17 cellular contexts compared by ENCODE assay signal in the genomic region with DNA sequence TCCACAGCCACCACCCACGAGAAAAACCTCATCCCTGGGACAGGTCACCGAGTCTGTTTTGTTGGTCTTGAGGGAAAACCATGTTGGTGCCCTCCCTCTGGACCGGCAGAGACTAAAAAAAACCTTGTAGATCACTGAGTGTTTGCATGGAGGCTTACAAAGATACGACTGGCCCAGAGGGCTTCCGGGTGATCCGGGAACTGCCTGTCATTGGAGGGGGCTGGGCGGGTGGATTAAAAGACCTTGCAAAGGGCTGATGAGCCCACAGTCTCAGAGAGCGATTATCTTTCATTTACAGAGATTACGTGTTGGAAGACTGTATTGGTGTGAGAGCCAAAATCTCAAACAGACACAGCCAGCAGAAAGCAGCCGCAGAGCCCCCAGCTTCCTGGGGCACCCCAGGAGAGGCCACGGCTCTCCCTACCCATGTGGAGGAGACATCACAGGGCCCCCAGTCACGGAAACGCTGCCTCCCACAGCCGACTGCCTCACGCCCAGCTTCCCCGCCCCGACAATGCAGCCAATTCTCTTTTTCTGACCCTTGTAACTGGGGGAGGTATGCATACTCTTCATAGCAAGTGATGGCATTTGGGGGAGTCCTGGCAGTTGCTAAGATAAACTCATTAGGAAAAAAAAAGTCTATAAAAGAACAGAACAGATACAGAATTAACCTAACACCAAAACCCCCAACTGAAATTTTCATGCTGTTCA.
DNase-seq lines count a peak whose midpoint lies in the region; ATAC-seq and TF ChIP-seq lines count a peak whose summit lies in the region.
"Had no signal": no experiment of that assay in that cellular context is flagged by ENCODE, and none has a peak within 500 bp of the region (broad histone marks: within the 10 kb centered on the region; RNA-seq: fewer than 3 reads in every experiment).

No MANE protein-coding gene starts in this region.

- H3K27me3 ChIP-seq in Caco-2 (replicated peaks; ENCODE audit: control insufficient read depth, insufficient read depth, low read length) (no peaks in the 10 kb centered on the region), NT2/D1 (ENCODE audit: insufficient read depth, insufficient read length) (no peaks in the 10 kb centered on the region)
- H3K27me3 ChIP-seq: transverse colon had no signal

- H3K36me3 ChIP-seq in Caco-2 (ENCODE audit: control insufficient read depth, insufficient read depth, low read length): peaks cover 5% of the 10 kb centered on the region
- no peaks in the 10 kb centered on the region for H3K36me3 ChIP-seq in NT2/D1 (ENCODE audit: insufficient read depth, insufficient read length, low read length)
- H3K36me3 ChIP-seq: brain microvascular endothelial cell, transverse colon had no signal

- intact Hi-C loops in Caco-2 (cut with micrococcal nuclease; ENCODE audit: unreplicated experiment): no loop called here

- H3K4me3 ChIP-seq in Caco-2 (ENCODE audit: low read depth, low read length): no peak overlapping the region
- H3K4me3 ChIP-seq in NT2/D1 (ENCODE audit: insufficient read length, low read depth): no peak overlapping the region
- H3K4me3 ChIP-seq: transverse colon had no signal

- no peaks in the 10 kb centered on the region for H3K9me3 Mint-ChIP-seq in Caco-2 (ENCODE audit: unreplicated experiment)
- no peaks in the 10 kb centered on the region for H3K9me3 Mint-ChIP-seq in mesothelial cell of epicardium
- H3K9me3 Mint-ChIP-seq: activated CD4-positive, alpha-beta T cell treated with anti-CD3 and anti-CD28 coated beads, Interleukin-2, amount 10 ng/mL, durations not matched to agents 7 days and 5 days; activated naive CD4-positive, alpha-beta T cell treated with anti-CD3 and anti-CD28 coated beads, Interleukin-2, amount 50 U/mL, for 24 hours had no signal

- H3K4me1 ChIP-seq in Caco-2: no peaks in the 10 kb centered on the region
- peaks cover 3% of the 10 kb centered on the region for H3K4me1 ChIP-seq in NT2/D1 (ENCODE audit: insufficient read depth, insufficient read length)

- H3K36me3 Mint-ChIP-seq in Caco-2 (ENCODE audit: insufficient read depth, unreplicated experiment): peaks cover 69% of the 10 kb centered on the region
- no peaks in the 10 kb centered on the region for H3K36me3 Mint-ChIP-seq in mesothelial cell of epicardium
- H3K36me3 Mint-ChIP-seq: activated naive CD4-positive, alpha-beta T cell treated with anti-CD3 and anti-CD28 coated beads, Interleukin-2, amount 50 U/mL, for 24 hours had no signal

- peaks cover 12% of the 10 kb centered on the region for H3K4me1 Mint-ChIP-seq in Caco-2 (ENCODE audit: low read depth, unreplicated experiment)
- H3K4me1 Mint-ChIP-seq in mesothelial cell of epicardium: peaks cover 32% of the 10 kb centered on the region
- H3K4me1 Mint-ChIP-seq: activated CD4-positive, alpha-beta T cell treated with anti-CD3 and anti-CD28 coated beads, Interleukin-2, amount 10 ng/mL, durations not matched to agents 7 days and 5 days; activated naive CD4-positive, alpha-beta T cell treated with anti-CD3 and anti-CD28 coated beads, Interleukin-2, amount 50 U/mL, for 24 hours had no signal

- no peak overlapping the region for H3K9ac ChIP-seq in NT2/D1 (ENCODE audit: insufficient read length, low read depth)

- CTCF ChIA-PET in Caco-2 (lab: Charles Lee): interaction anchor here (1.6 kb wide), 1 partner anchor 10 kb away, joined by 5 read pairs; no protein-coding TSS in a partner anchor

- TF ChIP-seq CTCF in Caco-2 (IDR thresholded peaks at IDR 0.05; ENCODE audit: insufficient read depth in 1 of 2, low read depth in 1 of 2, low read length in 1 of 2, severe bottlenecking in 1 of 2, unreplicated experiment in 1 of 2) (no peak), GM13977 (IDR thresholded peaks at IDR 0.05; ENCODE audit: extremely low read depth, insufficient read depth, missing control alignments) (no peak), mesothelial cell of epicardium (IDR thresholded peaks at IDR 0.05; ENCODE audit: unreplicated experiment) (no peak)

- no peak overlapping the region for H3K4me3 Mint-ChIP-seq in Caco-2 (ENCODE audit: unreplicated experiment)
- H3K4me3 Mint-ChIP-seq in mesothelial cell of epicardium: peak overlapping the region; percentile 8
- H3K4me3 Mint-ChIP-seq: activated CD4-positive, alpha-beta T cell treated with anti-CD3 and anti-CD28 coated beads, Interleukin-2, amount 10 ng/mL, durations not matched to agents 7 days and 5 days; activated naive CD4-positive, alpha-beta T cell treated with anti-CD3 and anti-CD28 coated beads, Interleukin-2, amount 50 U/mL, for 24 hours; HFFc6 had no signal

- no TSS peak for BruUV-seq in Caco-2 (replicated peaks; lab: Mats Ljungman, UMichigan)

- ATAC-seq in GM21717 (IDR thresholded peaks at IDR 0.05; ENCODE audit: unreplicated experiment): no peak
- ATAC-seq in GM21390 (IDR thresholded peaks at IDR 0.05; ENCODE audit: unreplicated experiment): no peak
- ATAC-seq: left colon, PC-3 had no signal

- POLR2A ChIA-PET in Caco-2 (lab: Charles Lee): no interaction called here

- DNase-seq in Caco-2 (no peak), GM13977 (ENCODE audit: low spot score) (peak; percentile 44), NT2/D1 (ENCODE audit: low read depth, low spot score) (peak; percentile 13), mesothelial cell of epicardium (ENCODE audit: low spot score in 2 of 2, unreplicated experiment in 2 of 2) (no peak), cerebellar nuclear complex (lab: John Stamatoyannopoulos, UW) (no peak)
- DNase-seq: activated CD4-positive, alpha-beta T cell treated with anti-CD3 and anti-CD28 coated beads, Interleukin-2, amount 10 ng/mL, durations not matched to agents 7 days and 5 days; brain microvascular endothelial cell; dermis blood vessel endothelial cell; HFFc6; hippocampal formation; left colon; PC-3; T1000; transverse colon had no signal

- H3K27ac Mint-ChIP-seq in Caco-2 (ENCODE audit: unreplicated experiment): peak overlapping the region; percentile 34
- peak overlapping the region; percentile 47 for H3K27ac Mint-ChIP-seq in mesothelial cell of epicardium
- H3K27ac Mint-ChIP-seq: activated CD4-positive, alpha-beta T cell treated with anti-CD3 and anti-CD28 coated beads, Interleukin-2, amount 10 ng/mL, durations not matched to agents 7 days and 5 days; activated naive CD4-positive, alpha-beta T cell treated with anti-CD3 and anti-CD28 coated beads, Interleukin-2, amount 50 U/mL, for 24 hours; HFFc6 had no signal

- in situ Hi-C loops in GM13977 (cut with MboI; ENCODE audit: low pct_unique_long_range_greater_than_20kb, low sequenced_read_pairs, unreplicated experiment): loop anchor here (25.0 kb wide), 1 partner anchor 588 kb away; no protein-coding TSS in a partner anchor

- no peaks in the 10 kb centered on the region for H3K9me3 ChIP-seq in Caco-2
- H3K9me3 ChIP-seq in NT2/D1 (ENCODE audit: insufficient read depth, low read length): no peaks in the 10 kb centered on the region
- H3K9me3 ChIP-seq: transverse colon had no signal

- H3K27me3 Mint-ChIP-seq in Caco-2 (ENCODE audit: insufficient read depth, unreplicated experiment) (no peaks in the 10 kb centered on the region), mesothelial cell of epicardium (ENCODE audit: low read depth) (peaks cover 49% of the 10 kb centered on the region)

Comparison
In these comparisons a context has a peak if more than half of its experiments do, and no peak if none do; other contexts are left out.
1. DNase-seq: peak in GM13977 (single experiment) and NT2/D1 (single experiment); none in Caco-2 (0 of 2), mesothelial cell of epicardium (0 of 2) and cerebellar nuclear complex (0 of 2).